20 cellular contexts compared by ENCODE assay signal in the genomic region with DNA sequence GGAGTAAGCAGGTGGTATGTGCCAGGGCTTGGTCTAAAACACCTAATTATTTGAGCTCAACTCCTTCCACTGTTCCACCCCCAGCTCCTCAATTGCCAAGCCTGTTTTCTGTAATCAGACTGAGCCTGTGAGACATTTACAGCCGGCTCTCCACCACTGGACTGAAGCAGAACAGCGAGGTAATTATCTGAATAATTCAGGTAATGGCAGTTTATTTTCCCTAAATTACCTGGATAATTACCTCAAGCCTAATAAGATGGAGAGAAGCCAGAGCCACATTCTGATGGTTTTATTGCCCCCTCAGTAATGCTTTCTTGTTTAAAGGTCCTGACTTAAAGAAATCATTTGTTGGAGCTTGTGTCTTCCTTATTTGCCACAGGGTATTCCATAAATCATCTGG.
DNase-seq lines count a peak whose midpoint lies in the region; ATAC-seq and TF ChIP-seq lines count a peak whose summit lies in the region.
"Had no signal": no experiment of that assay in that cellular context is flagged by ENCODE, and none has a peak within 500 bp of the region (broad histone marks: within the 10 kb centered on the region; RNA-seq: fewer than 3 reads in every experiment).

No MANE protein-coding gene starts in this region.

- no peaks in the 10 kb centered on the region for H3K9me3 Mint-ChIP-seq in activated CD4-positive, alpha-beta memory T cell treated with anti-CD3 and anti-CD28 coated beads for 36 hours
- H3K9me3 Mint-ChIP-seq in osteocyte (ENCODE audit: unreplicated experiment) = no peaks in the 10 kb centered on the region
- H3K9me3 Mint-ChIP-seq: IgD-negative memory B cell had no signal

- CTCF ChIA-PET in activated CD4-positive, alpha-beta memory T cell treated with anti-CD3 and anti-CD28 coated beads for 36 hours (lab: Charles Lee) = no interaction called here

- ATAC-seq in HG02798 (IDR thresholded peaks at IDR 0.05; ENCODE audit: poor library complexity, unreplicated experiment) (no peak), HG02884 (IDR thresholded peaks at IDR 0.05; ENCODE audit: unreplicated experiment) (no peak)
- ATAC-seq: PC-3, SK-N-SH treated with all-trans-retinoic acid at 6 μM for 48 hours had no signal

- no peak overlapping the region for H3K27ac Mint-ChIP-seq in activated CD4-positive, alpha-beta memory T cell treated with anti-CD3 and anti-CD28 coated beads for 36 hours
- no peak overlapping the region for H3K27ac Mint-ChIP-seq in osteocyte (ENCODE audit: unreplicated experiment)
- H3K27ac Mint-ChIP-seq: CD4-positive, CD25-positive, alpha-beta regulatory T cell; IgD-negative memory B cell had no signal

- intact Hi-C loops in activated CD4-positive, alpha-beta memory T cell treated with anti-CD3 and anti-CD28 coated beads for 36 hours (cut with micrococcal nuclease) = no loop called here

- POLR2A ChIA-PET in activated CD4-positive, alpha-beta memory T cell treated with anti-CD3 and anti-CD28 coated beads for 36 hours (lab: Charles Lee) = no interaction called here

- DNase-seq in COR-L47 (lab: John Stamatoyannopoulos, UW) (peak; percentile 32), NCI-H1105 treated with DMSO at 0.1 percent for 48 hours (lab: John Stamatoyannopoulos, UW) (peak; percentile 84), NCI-H774 (lab: John Stamatoyannopoulos, UW) (peak; percentile 2), left kidney (ENCODE audit: low read depth, low spot score) (peak; percentile 34), osteocyte (ENCODE audit: extremely low spot score, unreplicated experiment) (no peak)
- DNase-seq in activated CD4-positive, alpha-beta memory T cell treated with anti-CD3 and anti-CD28 coated beads for 36 hours = no peak
- DNase-seq: 8988T; CD4-positive, CD25-positive, alpha-beta regulatory T cell; GM23248; H7; MM.1S; NCI-H1436 treated with DMSO at 0.1 percent for 48 hours; NCI-H187 treated with DMSO at 0.1 percent for 48 hours; NCI-H510A; NK-92 treated with Interleukin-12 subunit alpha and Interleukin-12 subunit beta, amount 100 ng/mL, for 24 hours; PC-3 had no signal

- no peaks in the 10 kb centered on the region for H3K4me1 Mint-ChIP-seq in activated CD4-positive, alpha-beta memory T cell treated with anti-CD3 and anti-CD28 coated beads for 36 hours (ENCODE audit: low read depth)
- peaks cover 23% of the 10 kb centered on the region for H3K4me1 Mint-ChIP-seq in osteocyte (ENCODE audit: unreplicated experiment)
- H3K4me1 Mint-ChIP-seq: CD4-positive, CD25-positive, alpha-beta regulatory T cell; IgD-negative memory B cell had no signal

- H3K27me3 Mint-ChIP-seq in activated CD4-positive, alpha-beta memory T cell treated with anti-CD3 and anti-CD28 coated beads for 36 hours = peaks cover 6% of the 10 kb centered on the region
- no peaks in the 10 kb centered on the region for H3K27me3 Mint-ChIP-seq in osteocyte (ENCODE audit: unreplicated experiment)
- H3K27me3 Mint-ChIP-seq: CD4-positive, CD25-positive, alpha-beta regulatory T cell; IgD-negative memory B cell had no signal

- H3K4me3 Mint-ChIP-seq in activated CD4-positive, alpha-beta memory T cell treated with anti-CD3 and anti-CD28 coated beads for 36 hours = no peak overlapping the region
- no peak overlapping the region for H3K4me3 Mint-ChIP-seq in osteocyte (ENCODE audit: unreplicated experiment)
- H3K4me3 Mint-ChIP-seq: CD4-positive, CD25-positive, alpha-beta regulatory T cell; IgD-negative memory B cell had no signal

- no peak for TF ChIP-seq CTCF in osteocyte (IDR thresholded peaks at IDR 0.05)

- no peaks in the 10 kb centered on the region for H3K36me3 Mint-ChIP-seq in activated CD4-positive, alpha-beta memory T cell treated with anti-CD3 and anti-CD28 coated beads for 36 hours
- no peaks in the 10 kb centered on the region for H3K36me3 Mint-ChIP-seq in osteocyte (ENCODE audit: unreplicated experiment)
- H3K36me3 Mint-ChIP-seq: CD4-positive, CD25-positive, alpha-beta regulatory T cell; IgD-negative memory B cell had no signal

Comparison
In these comparisons a context has a peak if more than half of its experiments do, and no peak if none do; other contexts are left out.
1. DNase-seq: peak in COR-L47 (single experiment), NCI-H1105 treated with DMSO at 0.1 percent for 48 hours (single experiment), NCI-H774 (single experiment) and left kidney (single experiment); none in activated CD4-positive, alpha-beta memory T cell treated with anti-CD3 and anti-CD28 coated beads for 36 hours (single experiment) and osteocyte (single experiment).